Comparison of ENCODE assay signal across 8 cellular contexts in genomic region chr3:177050466-177051237, GRCh38.
DNase-seq lines count a peak whose midpoint lies in the region; FAIRE-seq and TF ChIP-seq lines count a peak whose summit lies in the region.

No MANE protein-coding gene starts in this region.

- H3K4me3 ChIP-seq in dorsolateral prefrontal cortex = peak overlapping the region in 27 of 59 donors; percentile 6 to 50 (median 28)

- DNase-seq in A172 (ENCODE audit: low spot score) (peak; percentile 50), GM10266 (ENCODE audit: extremely low spot score) (peak; percentile 34), HTR-8/SVneo (ENCODE audit: insufficient read length, low spot score) (peak; percentile 20), OCI-M1 (lab: John Stamatoyannopoulos, UW) (peak; percentile 62), dorsolateral prefrontal cortex (no peak), myocyte (ENCODE audit: low read depth) (peak; percentile 65), activated gamma-delta T cell treated with Interleukin-2 at 50 U/mL for 16 hours (no peak), GM19240 (ENCODE audit: insufficient read length, low spot score) (no peak)

- no peaks in the 10 kb centered on the region for H3K27me3 ChIP-seq in dorsolateral prefrontal cortex

- TF ChIP-seq CTCF in GM10266 (IDR thresholded peaks at IDR 0.05; ENCODE audit: control insufficient read depth, insufficient read depth, low read depth, missing control alignments) = peak; percentile 47
- peak; percentile 53 to 82 (median 74) for TF ChIP-seq CTCF in dorsolateral prefrontal cortex (IDR thresholded peaks at IDR 0.05 in 54 of 56, conservative IDR thresholded peaks at IDR 0.05 in 2 of 56; ENCODE audit: low read depth in 1 of 56, partially characterized antibody in 56 of 56)

- peak overlapping the region in 57 of 59 donors; percentile 8 to 91 (median 77) for H3K27ac ChIP-seq in dorsolateral prefrontal cortex

- FAIRE-seq in HTR-8/SVneo (lab: Jason Lieb, UNC) = peak; percentile 36

- intact Hi-C loops in dorsolateral prefrontal cortex (cut with DNase I) = loop anchor here (1.0 to 10.0 kb wide), 6 partner anchors 146 to 1274 kb away; partner anchors contain the start of gene TBL1XR1 (in 1 of the 2)

Comparison
In these comparisons a context has a peak if more than half of its experiments do, and no peak if none do; other contexts are left out.
1. DNase-seq: peak in A172 (single experiment), GM10266 (single experiment), HTR-8/SVneo (single experiment), OCI-M1 (single experiment) and myocyte (single experiment); none in dorsolateral prefrontal cortex (0 of 10), activated gamma-delta T cell treated with Interleukin-2 at 50 U/mL for 16 hours (single experiment) and GM19240 (single experiment).